19 cellular contexts compared by ENCODE assay signal in genomic region chr16:71424626-71425025, GRCh38. TPM values are rescaled to one million over a fixed set of nuclear protein-coding genes. Genes with fewer than 3 reads are reported as not detected.
DNase-seq lines count a peak whose midpoint lies in the region; ATAC-seq and TF ChIP-seq lines count a peak whose summit lies in the region.
"Had no signal": no experiment of that assay in that cellular context is flagged by ENCODE, and none has a peak within 500 bp of the region (broad histone marks: within the 10 kb centered on the region; RNA-seq: fewer than 3 reads in every experiment).

No MANE protein-coding gene starts in this region.

- H3K36me3 Mint-ChIP-seq in endodermal cell (ENCODE audit: low read depth) (no peaks in the 10 kb centered on the region), neural progenitor cell (peaks cover 2% of the 10 kb centered on the region), type B pancreatic cell (no peaks in the 10 kb centered on the region)
- H3K36me3 Mint-ChIP-seq: CD14-positive monocyte had no signal

- intact Hi-C loops in sciatic nerve (cut with DNase I) = no loop called here

- no peak overlapping the region for H3K4me2 ChIP-seq in neural progenitor cell

- peak; percentile 30 for DNase-seq in activated effector memory CD4-positive, alpha-beta T cell treated with anti-CD3 and anti-CD28 coated beads, Interleukin-2, amount 50 U/mL, for 16 hours
- DNase-seq in activated effector memory CD4-positive, alpha-beta T cell treated with Interleukin-2 at 50 U/mL for 16 hours = no peak
- peak; percentile 33 for DNase-seq in endodermal cell
- no peak for DNase-seq in neural progenitor cell (ENCODE audit: low spot score)
- no peak for DNase-seq in type B pancreatic cell (ENCODE audit: extremely low spot score, unreplicated experiment)
- no peak for DNase-seq in sciatic nerve (ENCODE audit: low spot score)
- DNase-seq: Caco-2; CD8-positive, alpha-beta memory T cell; DND-41; GDM1; GM23248 had no signal

- H3K27me3 Mint-ChIP-seq in endodermal cell (ENCODE audit: insufficient read depth) = peaks cover 44% of the 10 kb centered on the region
- H3K27me3 Mint-ChIP-seq in neural progenitor cell (ENCODE audit: insufficient read depth, low read depth) = peaks cover 28% of the 10 kb centered on the region
- peaks cover 61% of the 10 kb centered on the region for H3K27me3 Mint-ChIP-seq in type B pancreatic cell

- no peak overlapping the region for H3K27ac Mint-ChIP-seq in endodermal cell
- H3K27ac Mint-ChIP-seq in neural progenitor cell = no peak overlapping the region
- no peak overlapping the region for H3K27ac Mint-ChIP-seq in type B pancreatic cell
- H3K27ac Mint-ChIP-seq: CD14-positive monocyte had no signal

- WGBS in endodermal cell (ENCODE audit: insufficient coverage in 1 of 2, insufficient read length in 1 of 2), 2 experiments = 78% methylated on average over 6 of the region's 6 CpGs; no CpG with 5 or more reads in 1 of the 2 experiments

- H3K9ac ChIP-seq in endodermal cell (ENCODE audit: extremely low read depth, low read length, poor library complexity, severe bottlenecking) (no peak overlapping the region), neural progenitor cell (no peak overlapping the region)
- H3K9ac ChIP-seq: GM23248 had no signal

- H3K9me3 Mint-ChIP-seq in endodermal cell = no peaks in the 10 kb centered on the region
- peaks cover 8% of the 10 kb centered on the region for H3K9me3 Mint-ChIP-seq in neural progenitor cell
- H3K9me3 Mint-ChIP-seq in type B pancreatic cell = no peaks in the 10 kb centered on the region

- H3K4me1 ChIP-seq in endodermal cell (ENCODE audit: control insufficient read depth, insufficient read depth, low read length) (no peaks in the 10 kb centered on the region), neural progenitor cell (no peaks in the 10 kb centered on the region)
- H3K4me1 ChIP-seq: Caco-2, HAP-1 had no signal

- ATAC-seq in GM21526 (IDR thresholded peaks at IDR 0.05; ENCODE audit: low FRiP score, unreplicated experiment) (no peak), GM18505 (IDR thresholded peaks at IDR 0.05; ENCODE audit: unreplicated experiment) (no peak), sciatic nerve (no peak)

- H3K4me3 Mint-ChIP-seq in endodermal cell = peak overlapping the region; percentile 76
- H3K4me3 Mint-ChIP-seq in neural progenitor cell = peak overlapping the region; percentile 91
- peak overlapping the region; percentile 83 for H3K4me3 Mint-ChIP-seq in type B pancreatic cell

- H3K27ac ChIP-seq in endodermal cell (ENCODE audit: low read depth, low read length) = no peak overlapping the region
- no peak overlapping the region for H3K27ac ChIP-seq in neural progenitor cell
- H3K27ac ChIP-seq: 22Rv1, GM23248, HL-60 had no signal

- H2AFZ ChIP-seq in neural progenitor cell (replicated peaks) = no peak overlapping the region
- H2AFZ ChIP-seq: GM23248 had no signal

- peaks cover 34% of the 10 kb centered on the region for H3K27me3 ChIP-seq in endodermal cell (ENCODE audit: control insufficient read depth, insufficient read depth, low read length, poor library complexity, severe bottlenecking)
- H3K27me3 ChIP-seq in neural progenitor cell = peaks cover 41% of the 10 kb centered on the region

- no peaks in the 10 kb centered on the region for H3K79me2 ChIP-seq in neural progenitor cell (ENCODE audit: low read depth)

- peaks cover 6% of the 10 kb centered on the region for H4K20me1 ChIP-seq in neural progenitor cell (ENCODE audit: low read depth)

- no peak for TF ChIP-seq CTCF in endodermal cell (conservative IDR thresholded peaks at IDR 0.05)
- TF ChIP-seq CTCF in neural progenitor cell (IDR thresholded peaks at IDR 0.05) = no peak
- TF ChIP-seq CTCF in type B pancreatic cell (conservative IDR thresholded peaks at IDR 0.05) = no peak

- H3F3A ChIP-seq in neural progenitor cell (ENCODE audit: low read depth) = peaks cover 11% of the 10 kb centered on the region

- no peak for TF ChIP-seq POLR2A in GM18505 (IDR thresholded peaks at IDR 0.05; ENCODE audit: borderline replicate concordance, extremely low read depth, insufficient read depth, insufficient read length)

- H3K36me3 ChIP-seq in endodermal cell (ENCODE audit: control insufficient read depth, insufficient read depth, low read length) = no peaks in the 10 kb centered on the region
- H3K36me3 ChIP-seq in neural progenitor cell = no peaks in the 10 kb centered on the region
- H3K36me3 ChIP-seq: HAP-1 had no signal

- H3K4me3 ChIP-seq in endodermal cell (ENCODE audit: low read length) (no peak overlapping the region), neural progenitor cell (no peak overlapping the region)
- H3K4me3 ChIP-seq: GM23248, HAP-1 had no signal

- no peaks in the 10 kb centered on the region for H3K9me3 ChIP-seq in endodermal cell (ENCODE audit: control insufficient read depth, low read length)
- H3K9me3 ChIP-seq in neural progenitor cell (ENCODE audit: low read depth) = no peaks in the 10 kb centered on the region
- H3K9me3 ChIP-seq: HAP-1 had no signal

- H3K4me1 Mint-ChIP-seq in endodermal cell (peaks cover 7% of the 10 kb centered on the region), neural progenitor cell (peaks cover 11% of the 10 kb centered on the region), type B pancreatic cell (ENCODE audit: unreplicated experiment) (peaks cover 8% of the 10 kb centered on the region)
- H3K4me1 Mint-ChIP-seq: CD14-positive monocyte had no signal

RNA-seq across cellular contexts. Expression of gene TLE7, which starts 17.2 kb away (rescaled TPM):
- total RNA-seq in endodermal cell = under 1 TPM; 0.22 to 0.24 TPM
- not detected for polyA plus RNA-seq in endodermal cell (2013, experiment 1 of 2)
- polyA plus RNA-seq in endodermal cell (2013, experiment 2 of 2) = not detected
- total RNA-seq in neural progenitor cell (ENCODE audit: low replicate concordance) = not detected in 2 replicates
- not detected in 2 replicates for total RNA-seq in type B pancreatic cell (ENCODE audit: low replicate concordance)
- not detected for total RNA-seq in sciatic nerve
- total RNA-seq: A673; Caco-2; CD8-positive, alpha-beta memory T cell; GM23248 had no signal
- polyA plus RNA-seq: BJ; CD14-positive monocyte; CD8-positive, alpha-beta memory T cell; GM23248 had no signal

RNA-seq across cellular contexts. Expression of gene ZNF23, which starts 37.4 kb away (rescaled TPM):
- total RNA-seq in endodermal cell (10 to 100 TPM in 1 of 2 donors, 1 to 10 TPM in 1; 9.4 to 13.6 TPM), neural progenitor cell (ENCODE audit: low replicate concordance) (13.8 and 18.2 TPM in 2 replicates), type B pancreatic cell (ENCODE audit: low replicate concordance) (9.8 and 11.1 TPM in 2 replicates), sciatic nerve (11.0 TPM)
- 11.8 TPM for polyA plus RNA-seq in endodermal cell (2013, experiment 1 of 2)
- polyA plus RNA-seq in endodermal cell (2013, experiment 2 of 2) = 10.8 TPM

Comparison
In these comparisons a context has a peak if more than half of its experiments do, and no peak if none do; other contexts are left out.
1. DNase-seq: peak in activated effector memory CD4-positive, alpha-beta T cell treated with anti-CD3 and anti-CD28 coated beads, Interleukin-2, amount 50 U/mL, for 16 hours (single experiment) and endodermal cell (single experiment); none in activated effector memory CD4-positive, alpha-beta T cell treated with Interleukin-2 at 50 U/mL for 16 hours (single experiment), neural progenitor cell (single experiment), type B pancreatic cell (single experiment) and sciatic nerve (single experiment).
2. Peak in every context shown above with its lines, with median percentiles within 50 percentile points of each other: H3K4me3 Mint-ChIP-seq.